ENCODE assay signal across 9 cellular contexts in genomic region chr13:24097064-24097463, GRCh38.
DNase-seq lines count a peak whose midpoint lies in the region; ATAC-seq and TF ChIP-seq lines count a peak whose summit lies in the region.
"Had no signal": no experiment of that assay in that cellular context is flagged by ENCODE, and none has a peak within 500 bp of the region (broad histone marks: within the 10 kb centered on the region; RNA-seq: fewer than 3 reads in every experiment).

No MANE protein-coding gene starts in this region.

- peak overlapping the region; percentile 42 for H3K4me3 Mint-ChIP-seq in stimulated activated effector memory CD8-positive, alpha-beta T cell treated with anti-CD3 and anti-CD28 coated beads, Interleukin-12 subunit alpha, Interleukin-12 subunit beta, amount 100 ng/mL, for 72 hours
- H3K4me3 Mint-ChIP-seq in effector memory CD8-positive, alpha-beta T cell: no peak overlapping the region

- H3K27ac Mint-ChIP-seq in stimulated activated effector memory CD8-positive, alpha-beta T cell treated with anti-CD3 and anti-CD28 coated beads, Interleukin-12 subunit alpha, Interleukin-12 subunit beta, amount 100 ng/mL, for 72 hours: peak overlapping the region; percentile 73
- peak overlapping the region in 1 of 2 donors; percentile 6 for H3K27ac Mint-ChIP-seq in effector memory CD8-positive, alpha-beta T cell

- no peaks in the 10 kb centered on the region for H3K36me3 Mint-ChIP-seq in stimulated activated effector memory CD8-positive, alpha-beta T cell treated with anti-CD3 and anti-CD28 coated beads, Interleukin-12 subunit alpha, Interleukin-12 subunit beta, amount 100 ng/mL, for 72 hours
- no peaks in the 10 kb centered on the region for H3K36me3 Mint-ChIP-seq in effector memory CD8-positive, alpha-beta T cell (ENCODE audit: insufficient read depth)

- peak; percentile 47 for DNase-seq in activated T-cell treated with anti-CD3 and anti-CD28 coated beads for 48 hours (ENCODE audit: low read depth)
- DNase-seq in activated T-cell treated with anti-CD3 and anti-CD28 coated beads, Interleukin-2, amount 50 U/mL, for 1 hour: no peak
- peak; percentile 47 for DNase-seq in NOMO-1 treated with dmso at 0.1 percent for 144 hours (lab: John Stamatoyannopoulos, UW; ENCODE audit: unreplicated experiment)
- DNase-seq in choroid plexus epithelial cell (ENCODE audit: low read depth): peak; percentile 65
- peak; percentile 3 to 69 for DNase-seq in stimulated activated effector memory CD8-positive, alpha-beta T cell treated with anti-CD3 and anti-CD28 coated beads, Interleukin-12 subunit alpha, Interleukin-12 subunit beta, amount 100 ng/mL, for 72 hours (ENCODE audit: low spot score in 2 of 2)
- no peak for DNase-seq in effector memory CD8-positive, alpha-beta T cell
- DNase-seq: DMS 273 treated with DMSO at 0.1 percent for 48 hours had no signal

- H3K4me1 Mint-ChIP-seq in stimulated activated effector memory CD8-positive, alpha-beta T cell treated with anti-CD3 and anti-CD28 coated beads, Interleukin-12 subunit alpha, Interleukin-12 subunit beta, amount 100 ng/mL, for 72 hours: peaks cover 23% of the 10 kb centered on the region
- H3K4me1 Mint-ChIP-seq in effector memory CD8-positive, alpha-beta T cell (ENCODE audit: low read depth in 2 of 2): peaks cover 7 to 12% of the 10 kb centered on the region in 2 donors

- no peaks in the 10 kb centered on the region for H3K9me3 Mint-ChIP-seq in stimulated activated effector memory CD8-positive, alpha-beta T cell treated with anti-CD3 and anti-CD28 coated beads, Interleukin-12 subunit alpha, Interleukin-12 subunit beta, amount 100 ng/mL, for 72 hours
- H3K9me3 Mint-ChIP-seq in effector memory CD8-positive, alpha-beta T cell: no peaks in the 10 kb centered on the region

- ATAC-seq in stimulated activated effector memory CD8-positive, alpha-beta T cell treated with anti-CD3 and anti-CD28 coated beads, Interleukin-12 subunit alpha, Interleukin-12 subunit beta, amount 100 ng/mL, for 72 hours: peak; percentile 97
- ATAC-seq in HG03520 (IDR thresholded peaks at IDR 0.05; ENCODE audit: unreplicated experiment) (no peak), HG03039 (IDR thresholded peaks at IDR 0.05; ENCODE audit: unreplicated experiment) (no peak)
- ATAC-seq in effector memory CD8-positive, alpha-beta T cell (replicated peaks): no peak

- no peak overlapping the region for H3K4me3 ChIP-seq in choroid plexus epithelial cell (ENCODE audit: low read depth, low read length)

- H3K27me3 Mint-ChIP-seq in effector memory CD8-positive, alpha-beta T cell: no peaks in the 10 kb centered on the region

- TF ChIP-seq CTCF in choroid plexus epithelial cell (conservative IDR thresholded peaks at IDR 0.05; ENCODE audit: low read depth, low read length): no peak

Comparison
In these comparisons a context has a peak if more than half of its experiments do, and no peak if none do; other contexts are left out.
1. DNase-seq: peak in activated T-cell treated with anti-CD3 and anti-CD28 coated beads for 48 hours (single experiment), NOMO-1 treated with dmso at 0.1 percent for 144 hours (single experiment), choroid plexus epithelial cell (single experiment) and stimulated activated effector memory CD8-positive, alpha-beta T cell treated with anti-CD3 and anti-CD28 coated beads, Interleukin-12 subunit alpha, Interleukin-12 subunit beta, amount 100 ng/mL, for 72 hours (2 of 2); none in activated T-cell treated with anti-CD3 and anti-CD28 coated beads, Interleukin-2, amount 50 U/mL, for 1 hour (single experiment) and effector memory CD8-positive, alpha-beta T cell (0 of 3).